ENCODE assay signal across 12 cellular contexts in genomic region chr15:68106656-68107055, GRCh38. TPM values are rescaled to one million over a fixed set of nuclear protein-coding genes. Genes with fewer than 3 reads are reported as not detected.
DNase-seq lines count a peak whose midpoint lies in the region; ATAC-seq and TF ChIP-seq lines count a peak whose summit lies in the region.
"Had no signal": no experiment of that assay in that cellular context is flagged by ENCODE, and none has a peak within 500 bp of the region (broad histone marks: within the 10 kb centered on the region; RNA-seq: fewer than 3 reads in every experiment).

No MANE protein-coding gene starts in this region.

- H3K4me3 ChIP-seq in AG10803 (ENCODE audit: low read length) = no peak overlapping the region
- no peak overlapping the region for H3K4me3 ChIP-seq in IMR-90 (ENCODE audit: insufficient read depth, low read depth, low read length)
- peak overlapping the region; percentile 59 for H3K4me3 ChIP-seq in endodermal cell (ENCODE audit: low read length)
- H3K4me3 ChIP-seq: testis had no signal

- H3K36me3 ChIP-seq in IMR-90 (ENCODE audit: control insufficient read depth, insufficient read depth, low read length) = peaks cover 4% of the 10 kb centered on the region
- peaks cover 18% of the 10 kb centered on the region for H3K36me3 ChIP-seq in endodermal cell (ENCODE audit: control insufficient read depth, insufficient read depth, low read length)
- H3K36me3 ChIP-seq: BE2C had no signal

- no peak overlapping the region for H3K56ac ChIP-seq in IMR-90 (ENCODE audit: extremely low read depth, insufficient read depth, low read length)

- WGBS in IMR-90 (ENCODE audit: extremely low coverage in 2 of 2, insufficient read length in 1 of 2), 2 experiments = no CpG with 5 or more reads among the region's 4 CpGs
- 74% methylated on average over 3 of the region's 4 CpGs; no CpG with 5 or more reads in 1 of the 2 experiments for WGBS in endodermal cell (ENCODE audit: insufficient coverage in 1 of 2, insufficient read length in 1 of 2), 2 experiments

- no peak overlapping the region for H3K23ac ChIP-seq in IMR-90 (ENCODE audit: low read depth, low read length)

- no peak overlapping the region for H3K18ac ChIP-seq in IMR-90 (ENCODE audit: low read depth, low read length)

- ATAC-seq in IMR-90 (ENCODE audit: low read depth) = peak; percentile 89
- no peak for ATAC-seq in GM19452 (IDR thresholded peaks at IDR 0.05; ENCODE audit: unreplicated experiment)
- ATAC-seq: activated naive CD4-positive, alpha-beta T cell treated with anti-CD3 and anti-CD28 coated beads, Interleukin-2, amount 50 U/mL, for 72 hours had no signal

- peaks cover 32% of the 10 kb centered on the region for H3K36me3 Mint-ChIP-seq in endodermal cell (ENCODE audit: low read depth)
- H3K36me3 Mint-ChIP-seq in mesothelial cell of epicardium = peaks cover 40% of the 10 kb centered on the region

- H3K27ac ChIP-seq in IMR-90 (ENCODE audit: insufficient read depth, low read length) (no peak overlapping the region), endodermal cell (ENCODE audit: low read depth, low read length) (peak overlapping the region; percentile 54)
- H3K27ac ChIP-seq: parathyroid adenoma, testis had no signal

- DNase-seq in AG10803 (ENCODE audit: low read depth) (peak; percentile 37), IMR-90 (peak; percentile 56), endodermal cell (no peak), mesothelial cell of epicardium (ENCODE audit: low spot score in 2 of 2, unreplicated experiment in 2 of 2) (no peak), NCI-H226 (no peak), NCI-H446 (lab: John Stamatoyannopoulos, UW) (no peak)
- DNase-seq in activated CD4-positive, CD25-positive, alpha-beta regulatory T cell (lab: John Stamatoyannopoulos, UW) = no peak
- DNase-seq: BE2C, testis had no signal

- H3K4ac ChIP-seq in IMR-90 (ENCODE audit: low read depth, low read length) = no peak overlapping the region

- no peak overlapping the region for H4K91ac ChIP-seq in IMR-90 (ENCODE audit: insufficient read depth, low read depth, low read length)

- no peaks in the 10 kb centered on the region for H3K27me3 Mint-ChIP-seq in endodermal cell (ENCODE audit: insufficient read depth)
- H3K27me3 Mint-ChIP-seq in mesothelial cell of epicardium (ENCODE audit: low read depth) = no peaks in the 10 kb centered on the region

- H2AFZ ChIP-seq in IMR-90 (replicated peaks; ENCODE audit: low read length, poor library complexity) = no peak overlapping the region
- H2AFZ ChIP-seq: parathyroid adenoma had no signal

- no peak overlapping the region for H4K5ac ChIP-seq in IMR-90 (ENCODE audit: low read depth, low read length)

- BruUV-seq in IMR-90 (replicated peaks; lab: Mats Ljungman, UMichigan) = no TSS peak

- H2BK5ac ChIP-seq in IMR-90 (ENCODE audit: low read depth, low read length, poor library complexity, severe bottlenecking) = no peak overlapping the region

- no peak overlapping the region for H4K8ac ChIP-seq in IMR-90 (ENCODE audit: low read depth in 2 of 2, low read length in 2 of 2)

- H3K4me3 Mint-ChIP-seq in endodermal cell = no peak overlapping the region
- H3K4me3 Mint-ChIP-seq in mesothelial cell of epicardium = no peak overlapping the region

- H3K27me3 ChIP-seq in IMR-90 (ENCODE audit: control insufficient read depth, insufficient read depth, low read length) = no peaks in the 10 kb centered on the region
- H3K27me3 ChIP-seq in endodermal cell (ENCODE audit: control insufficient read depth, insufficient read depth, low read length, poor library complexity, severe bottlenecking) = no peaks in the 10 kb centered on the region
- H3K27me3 ChIP-seq: BE2C, testis had no signal

- peak overlapping the region; percentile 31; the same call in 1 of the 2 replicates for H3K4me2 ChIP-seq in IMR-90 (ENCODE audit: low read depth, low read length)

- H3K79me1 ChIP-seq in IMR-90 (ENCODE audit: low read depth in 1 of 2, low read length in 2 of 2) = peaks cover 26 to 43% of the 10 kb centered on the region in 2 experiments

- peaks cover 3% of the 10 kb centered on the region for H3K4me1 ChIP-seq in IMR-90 (ENCODE audit: control insufficient read depth, insufficient read depth, low read length)
- peaks cover 10% of the 10 kb centered on the region for H3K4me1 ChIP-seq in endodermal cell (ENCODE audit: control insufficient read depth, insufficient read depth, low read length)
- H3K4me1 ChIP-seq: BE2C, parathyroid adenoma had no signal

- no peak for TF ChIP-seq CTCF in AG10803 (conservative IDR thresholded peaks at IDR 0.05; ENCODE audit: low read length)
- no peak for TF ChIP-seq CTCF in IMR-90 (conservative IDR thresholded peaks at IDR 0.05; ENCODE audit: low read depth, low read length)
- no peak for TF ChIP-seq CTCF in endodermal cell (conservative IDR thresholded peaks at IDR 0.05)
- no peak for TF ChIP-seq CTCF in mesothelial cell of epicardium (IDR thresholded peaks at IDR 0.05; ENCODE audit: unreplicated experiment)

- peaks cover 18% of the 10 kb centered on the region for H3K9me3 Mint-ChIP-seq in endodermal cell
- peaks cover 18% of the 10 kb centered on the region for H3K9me3 Mint-ChIP-seq in mesothelial cell of epicardium
- H3K9me3 Mint-ChIP-seq: activated naive CD4-positive, alpha-beta T cell treated with anti-CD3 and anti-CD28 coated beads, Interleukin-2, amount 50 U/mL, for 72 hours had no signal

- no peak for TF ChIP-seq POLR2A in IMR-90 (IDR thresholded peaks at IDR 0.05; ENCODE audit: low read depth, low read length)

- intact Hi-C loops in IMR-90 (cut with micrococcal nuclease) = no loop called here

- H3K4me1 Mint-ChIP-seq in endodermal cell (peaks cover 17% of the 10 kb centered on the region), mesothelial cell of epicardium (peaks cover 9% of the 10 kb centered on the region)

- H3K9ac ChIP-seq in IMR-90 (ENCODE audit: low read depth, low read length) (no peak overlapping the region), endodermal cell (ENCODE audit: extremely low read depth, low read length, poor library complexity, severe bottlenecking) (peak overlapping the region; percentile 48)
- H3K9ac ChIP-seq: parathyroid adenoma had no signal

- H3K9me3 ChIP-seq in IMR-90 (ENCODE audit: control insufficient read depth, insufficient read depth, low read length) (no peaks in the 10 kb centered on the region), endodermal cell (ENCODE audit: control insufficient read depth, low read length) (peaks cover 18% of the 10 kb centered on the region)
- H3K9me3 ChIP-seq: BE2C, testis had no signal

- CTCF ChIA-PET in IMR-90 (lab: Yijun Ruan, JAX) = no interaction called here

- in situ Hi-C loops in IMR-90 (cut with MboI; ENCODE audit: low sequenced_read_pairs) = no loop called here

- no peak overlapping the region for H2BK120ac ChIP-seq in IMR-90 (ENCODE audit: low read depth, low read length)

- peak overlapping the region; percentile 97 for H3K27ac Mint-ChIP-seq in endodermal cell
- peak overlapping the region; percentile 92 for H3K27ac Mint-ChIP-seq in mesothelial cell of epicardium
- H3K27ac Mint-ChIP-seq: activated naive CD4-positive, alpha-beta T cell treated with anti-CD3 and anti-CD28 coated beads, Interleukin-2, amount 50 U/mL, for 72 hours had no signal

- 0 out of 2 replicates have a peak, but pooled peaks cover 1% of the 10 kb centered on the region for H3K9me1 ChIP-seq in IMR-90 (ENCODE audit: insufficient read depth, low read length)

- POLR2A ChIA-PET in IMR-90 (lab: Charles Lee; ENCODE audit: unreplicated experiment) = no interaction called here

- H2AK5ac ChIP-seq in IMR-90 (ENCODE audit: low read depth, low read length) = no peak overlapping the region

- H2BK15ac ChIP-seq in IMR-90 (ENCODE audit: low read depth, low read length) = no peak overlapping the region

- no peak for TF ChIP-seq RAD21 in IMR-90 (IDR thresholded peaks at IDR 0.05; ENCODE audit: low read length)

- H4K20me1 ChIP-seq in IMR-90 (ENCODE audit: insufficient read depth, low read length) = peaks cover 9% of the 10 kb centered on the region; the same call in 1 of the 2 replicates

- dilution Hi-C loops in IMR-90 (cut with HindIII; ENCODE audit: low sequenced_read_pairs, unreplicated experiment) = no loop called here

- no peak overlapping the region for H2BK20ac ChIP-seq in IMR-90 (ENCODE audit: low read depth, low read length)

- H2AK9ac ChIP-seq in IMR-90 (replicated peaks; ENCODE audit: low read depth, low read length, poor library complexity) = no peak overlapping the region

- H3K14ac ChIP-seq in IMR-90 (replicated peaks; ENCODE audit: low read depth, low read length) = no peak overlapping the region

TF ChIP-seq in IMR-90, 13 proteins besides CTCF, POLR2A, EP300 and RAD21:
- TF ChIP-seq MAFK (IDR thresholded peaks at IDR 0.05; ENCODE audit: low read depth, low read length) (no peak), SMC3 (IDR thresholded peaks at IDR 0.05; ENCODE audit: low read depth, low read length) (no peak), FOS (IDR thresholded peaks at IDR 0.05; ENCODE audit: low read depth, low read length) (no peak), BHLHE40 (IDR thresholded peaks at IDR 0.05; ENCODE audit: low read depth, low read length) (no peak), ELK1 (IDR thresholded peaks at IDR 0.05; ENCODE audit: borderline replicate concordance, low read depth, low read length) (no peak)

RNA-seq across cellular contexts. Expression of gene PIAS1, which starts 52.5 kb away (rescaled TPM):
- total RNA-seq in IMR-90 (2012; rRNA removed) = 41.1 and 63.6 TPM in 2 replicates
- polyA plus RNA-seq in IMR-90 (2012; rRNA removed) = 20.0 and 20.9 TPM in 2 replicates
- 5.2 and 5.8 TPM in 2 replicates for polyA plus RNA-seq in IMR-90 (2012; cell fraction: cytosol; rRNA removed)
- polyA plus RNA-seq in IMR-90 (2012; cell fraction: nucleus; rRNA removed; ENCODE audit: low replicate concordance) = 34.5 and 61.9 TPM in 2 replicates
- 10 to 100 TPM; 38.0 to 40.1 TPM for total RNA-seq in endodermal cell
- polyA plus RNA-seq in endodermal cell (2013, experiment 1 of 2) = 50.4 TPM
- polyA plus RNA-seq in endodermal cell (2013, experiment 2 of 2) = 42.8 TPM
- total RNA-seq in mesothelial cell of epicardium = 68.2 to 71.1 TPM (median 69.2 TPM) in 3 replicates

Comparison
In these comparisons a context has a peak if more than half of its experiments do, and no peak if none do; other contexts are left out.
1. DNase-seq: peak in AG10803 (single experiment) and IMR-90 (single experiment); none in endodermal cell (single experiment), mesothelial cell of epicardium (0 of 2), activated CD4-positive, CD25-positive, alpha-beta regulatory T cell (0 of 4), NCI-H226 (single experiment) and NCI-H446 (0 of 2).